9 cellular contexts compared by ENCODE assay signal in genomic region chr7:151936207-151936606, GRCh38. TPM values are rescaled to one million over a fixed set of nuclear protein-coding genes. Genes with fewer than 3 reads are reported as not detected.
DNase-seq lines count a peak whose midpoint lies in the region; ATAC-seq lines count a peak whose summit lies in the region.
"Had no signal": no experiment of that assay in that cellular context is flagged by ENCODE, and none has a peak within 500 bp of the region (broad histone marks: within the 10 kb centered on the region; RNA-seq: fewer than 3 reads in every experiment).

No MANE protein-coding gene starts in this region.

- peak; percentile 50 for DNase-seq in activated CD4-positive, alpha-beta T cell treated with anti-CD3 and anti-CD28 coated beads, Interleukin-2, amount 10 ng/mL, durations not matched to agents 7 days and 5 days
- no peak for DNase-seq in activated CD4-positive, alpha-beta T cell treated with anti-CD3 and anti-CD28 coated beads, Interleukin-2, amount 50 U/mL, for 4 hours
- DNase-seq in T-helper 17 cell: no peak
- DNase-seq in stimulated activated effector memory CD8-positive, alpha-beta T cell treated with anti-CD3 and anti-CD28 coated beads, Interleukin-12 subunit alpha, Interleukin-12 subunit beta, amount 100 ng/mL, for 72 hours (ENCODE audit: low spot score in 2 of 2): no peak
- DNase-seq in SK-N-DZ (ENCODE audit: low spot score): no peak
- no peak for DNase-seq in retina

- POLR2A ChIA-PET in activated CD4-positive, alpha-beta T cell treated with anti-CD3 and anti-CD28 coated beads, Interleukin-2, amount 10 ng/mL, durations not matched to agents 7 days and 5 days (lab: Charles Lee): no interaction called here

- no peaks in the 10 kb centered on the region for H3K9me3 ChIP-seq in T-helper 17 cell (ENCODE audit: control insufficient read depth, low read length, poor library complexity, severe bottlenecking)

- H3K27ac Mint-ChIP-seq in activated CD4-positive, alpha-beta T cell treated with anti-CD3 and anti-CD28 coated beads, Interleukin-2, amount 10 ng/mL, durations not matched to agents 7 days and 5 days: peak overlapping the region; percentile 96
- H3K27ac Mint-ChIP-seq in T-helper 17 cell: peak overlapping the region; percentile 96
- H3K27ac Mint-ChIP-seq in stimulated activated effector memory CD8-positive, alpha-beta T cell treated with anti-CD3 and anti-CD28 coated beads, Interleukin-12 subunit alpha, Interleukin-12 subunit beta, amount 100 ng/mL, for 72 hours: no peak overlapping the region

- CTCF ChIA-PET in activated CD4-positive, alpha-beta T cell treated with anti-CD3 and anti-CD28 coated beads, Interleukin-2, amount 10 ng/mL, durations not matched to agents 7 days and 5 days (lab: Charles Lee): interaction anchor here (1.0 to 1.9 kb wide), 2 partner anchors 25 to 192 kb away, joined by 3 to 5 read pairs; no protein-coding TSS in a partner anchor

- peak overlapping the region; percentile 59 for H3K4me3 Mint-ChIP-seq in activated CD4-positive, alpha-beta T cell treated with anti-CD3 and anti-CD28 coated beads, Interleukin-2, amount 10 ng/mL, durations not matched to agents 7 days and 5 days
- H3K4me3 Mint-ChIP-seq in T-helper 17 cell: peak overlapping the region; percentile 84
- H3K4me3 Mint-ChIP-seq in stimulated activated effector memory CD8-positive, alpha-beta T cell treated with anti-CD3 and anti-CD28 coated beads, Interleukin-12 subunit alpha, Interleukin-12 subunit beta, amount 100 ng/mL, for 72 hours: peak overlapping the region; percentile 28

- H3K4me1 Mint-ChIP-seq in activated CD4-positive, alpha-beta T cell treated with anti-CD3 and anti-CD28 coated beads, Interleukin-2, amount 10 ng/mL, durations not matched to agents 7 days and 5 days: peaks cover 27% of the 10 kb centered on the region
- peaks cover 19% of the 10 kb centered on the region for H3K4me1 Mint-ChIP-seq in T-helper 17 cell
- peaks cover 23% of the 10 kb centered on the region for H3K4me1 Mint-ChIP-seq in stimulated activated effector memory CD8-positive, alpha-beta T cell treated with anti-CD3 and anti-CD28 coated beads, Interleukin-12 subunit alpha, Interleukin-12 subunit beta, amount 100 ng/mL, for 72 hours

- H3K36me3 Mint-ChIP-seq in activated CD4-positive, alpha-beta T cell treated with anti-CD3 and anti-CD28 coated beads, Interleukin-2, amount 10 ng/mL, durations not matched to agents 7 days and 5 days (ENCODE audit: low read depth): no peaks in the 10 kb centered on the region
- H3K36me3 Mint-ChIP-seq in T-helper 17 cell (ENCODE audit: low read depth): peaks cover 7% of the 10 kb centered on the region
- H3K36me3 Mint-ChIP-seq in stimulated activated effector memory CD8-positive, alpha-beta T cell treated with anti-CD3 and anti-CD28 coated beads, Interleukin-12 subunit alpha, Interleukin-12 subunit beta, amount 100 ng/mL, for 72 hours: no peaks in the 10 kb centered on the region

- peaks cover 10% of the 10 kb centered on the region for H3K27me3 Mint-ChIP-seq in activated CD4-positive, alpha-beta T cell treated with anti-CD3 and anti-CD28 coated beads, Interleukin-2, amount 10 ng/mL, durations not matched to agents 7 days and 5 days
- H3K27me3 Mint-ChIP-seq in T-helper 17 cell: peaks cover 4% of the 10 kb centered on the region

- H3K9me3 Mint-ChIP-seq in activated CD4-positive, alpha-beta T cell treated with anti-CD3 and anti-CD28 coated beads, Interleukin-2, amount 10 ng/mL, durations not matched to agents 7 days and 5 days: no peaks in the 10 kb centered on the region
- no peaks in the 10 kb centered on the region for H3K9me3 Mint-ChIP-seq in stimulated activated effector memory CD8-positive, alpha-beta T cell treated with anti-CD3 and anti-CD28 coated beads, Interleukin-12 subunit alpha, Interleukin-12 subunit beta, amount 100 ng/mL, for 72 hours

- peak; percentile 67 for ATAC-seq in HG02970 (IDR thresholded peaks at IDR 0.05; ENCODE audit: low FRiP score, unreplicated experiment)
- ATAC-seq in T-helper 17 cell: peak; percentile 90
- ATAC-seq in stimulated activated effector memory CD8-positive, alpha-beta T cell treated with anti-CD3 and anti-CD28 coated beads, Interleukin-12 subunit alpha, Interleukin-12 subunit beta, amount 100 ng/mL, for 72 hours: peak; percentile 87
- no peak for ATAC-seq in HG03039 (IDR thresholded peaks at IDR 0.05; ENCODE audit: unreplicated experiment)

RNA-seq across cellular contexts. Expression of gene GALNTL5, which starts 20.0 kb away (rescaled TPM):
- total RNA-seq in activated CD4-positive, alpha-beta T cell treated with anti-CD3 and anti-CD28 coated beads, Interleukin-2, amount 10 ng/mL, durations not matched to agents 7 days and 5 days: not detected
- not detected for total RNA-seq in T-helper 17 cell
- polyA plus RNA-seq in SK-N-DZ (2014; cell fraction: cytosol; rRNA removed): not detected in 2 replicates
- polyA plus RNA-seq in SK-N-DZ (2014; cell fraction: nucleus; rRNA removed): not detected in 2 replicates
- total RNA-seq: temporal lobe had no signal

RNA-seq across cellular contexts. Expression of gene PRKAG2, which starts 59.3 kb away (rescaled TPM):
- total RNA-seq in activated CD4-positive, alpha-beta T cell treated with anti-CD3 and anti-CD28 coated beads, Interleukin-2, amount 10 ng/mL, durations not matched to agents 7 days and 5 days: 10 to 100 TPM; 27.5 to 32.3 TPM
- total RNA-seq in T-helper 17 cell: 10 to 100 TPM; 41.3 to 51.8 TPM
- polyA plus RNA-seq in SK-N-DZ (2014; cell fraction: cytosol; rRNA removed): 1.8 and 2.2 TPM in 2 replicates
- 7.7 and 9.3 TPM in 2 replicates for polyA plus RNA-seq in SK-N-DZ (2014; cell fraction: nucleus; rRNA removed)

Comparison
In these comparisons a context has a peak if more than half of its experiments do, and no peak if none do; other contexts are left out.
1. H3K4me3 Mint-ChIP-seq: peak in every context shown above with its lines; median percentile 84 in T-helper 17 cell; 59 in activated CD4-positive, alpha-beta T cell treated with anti-CD3 and anti-CD28 coated beads, Interleukin-2, amount 10 ng/mL, durations not matched to agents 7 days and 5 days; 28 in stimulated activated effector memory CD8-positive, alpha-beta T cell treated with anti-CD3 and anti-CD28 coated beads, Interleukin-12 subunit alpha, Interleukin-12 subunit beta, amount 100 ng/mL, for 72 hours.